In the genomic region with DNA sequence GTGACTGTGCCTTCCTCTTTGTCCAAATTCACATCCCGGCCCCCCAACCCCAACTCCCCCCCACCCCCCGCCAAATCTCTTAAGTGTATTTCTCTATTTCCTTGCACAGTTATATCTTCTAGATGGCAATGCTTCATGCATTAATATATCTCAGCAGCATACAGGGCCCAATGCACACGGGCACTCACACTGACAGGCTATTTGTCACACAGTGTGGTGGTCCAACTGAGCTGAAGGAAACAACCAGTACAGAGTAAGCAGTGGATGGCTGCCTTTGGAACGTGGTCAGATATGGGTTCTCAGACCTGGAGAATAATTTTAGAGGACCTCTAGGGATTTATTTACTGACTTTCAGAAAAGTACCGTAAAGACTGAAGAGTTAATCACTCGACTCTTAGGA, we compare ENCODE assay signal across 8 cellular contexts. TPM values are rescaled to one million over a fixed set of nuclear protein-coding genes. Genes with fewer than 3 reads are reported as not detected.
A peak's percentile ranks its signal among the peaks of the same experiment; 100 is the strongest.
DNase-seq lines count a peak whose midpoint lies in the region; ATAC-seq and TF ChIP-seq lines count a peak whose summit lies in the region.

No MANE protein-coding gene starts in this region.

- DNase-seq in colonic mucosa (no peak), T-helper 17 cell (no peak)

- intact Hi-C loops in colonic mucosa (cut with DNase I): no loop called here

- WGBS in HUES64: 33% methylated on average over 5 of the region's 6 CpGs

- H3K36me3 ChIP-seq in HUES64 (ENCODE audit: insufficient read depth, low read length): peaks cover 10% of the 10 kb centered on the region; the same call in 1 of the 2 replicates
- no peaks in the 10 kb centered on the region for H3K36me3 ChIP-seq in colonic mucosa
- peaks cover 0 to 14% of the 10 kb centered on the region in 2 donors for H3K36me3 ChIP-seq in muscle layer of duodenum (ENCODE audit: control insufficient read depth in 1 of 2, insufficient read depth in 2 of 2, low read length in 2 of 2)

- no peaks in the 10 kb centered on the region for H3K36me3 Mint-ChIP-seq in T-helper 17 cell (ENCODE audit: low read depth)

- no peak overlapping the region for H3K4me3 Mint-ChIP-seq in T-helper 17 cell

- no peak for TF ChIP-seq CTCF in C4-2B (conservative IDR thresholded peaks at IDR 0.05)
- TF ChIP-seq CTCF in colonic mucosa (IDR thresholded peaks at IDR 0.05): no peak

- peaks cover 11% of the 10 kb centered on the region for H3K4me1 ChIP-seq in HUES64 (ENCODE audit: insufficient read depth, low read length)
- H3K4me1 ChIP-seq in colonic mucosa: no peaks in the 10 kb centered on the region
- H3K4me1 ChIP-seq in muscle layer of duodenum (ENCODE audit: control insufficient read depth in 1 of 2, insufficient read depth in 2 of 2, low read length in 2 of 2): peaks cover 11 to 21% of the 10 kb centered on the region in 2 donors

- ATAC-seq in GM21529 (IDR thresholded peaks at IDR 0.05; ENCODE audit: unreplicated experiment) (no peak), GM19023 (IDR thresholded peaks at IDR 0.05; ENCODE audit: unreplicated experiment) (no peak), T-helper 17 cell (no peak), GM19035 (IDR thresholded peaks at IDR 0.05; ENCODE audit: unreplicated experiment) (no peak)

- H3K9ac ChIP-seq in HUES64 (ENCODE audit: low read depth, low read length) (peak overlapping the region; percentile 78), colonic mucosa (ENCODE audit: low read depth in 2 of 2, low read length in 2 of 2) (peak overlapping the region; percentile 60 to 92)

- peaks cover 27% of the 10 kb centered on the region for H3K4me1 Mint-ChIP-seq in T-helper 17 cell

- no peak overlapping the region for H3K27ac Mint-ChIP-seq in T-helper 17 cell

- H3K27ac ChIP-seq in C4-2B: peak overlapping the region; percentile 71
- H3K27ac ChIP-seq in HUES64 (ENCODE audit: low read depth, low read length): no peak overlapping the region
- H3K27ac ChIP-seq in colonic mucosa: peak overlapping the region; percentile 74
- no peak overlapping the region for H3K27ac ChIP-seq in muscle layer of duodenum (ENCODE audit: low read length)

- H3K9me3 ChIP-seq in HUES64 (ENCODE audit: insufficient read depth, low read depth, low read length) (peaks cover 4% of the 10 kb centered on the region; the same call in 1 of the 2 replicates), colonic mucosa (no peaks in the 10 kb centered on the region), muscle layer of duodenum (ENCODE audit: control insufficient read depth in 1 of 2, low read length in 2 of 2) (no peaks in the 10 kb centered on the region), T-helper 17 cell (ENCODE audit: control insufficient read depth, low read length, poor library complexity, severe bottlenecking) (no peaks in the 10 kb centered on the region)

- peaks cover 4% of the 10 kb centered on the region; the same call in 1 of the 2 replicates for H3K27me3 ChIP-seq in HUES64 (ENCODE audit: insufficient read depth, low read length)
- H3K27me3 ChIP-seq in colonic mucosa: no peaks in the 10 kb centered on the region
- no peaks in the 10 kb centered on the region for H3K27me3 ChIP-seq in muscle layer of duodenum (ENCODE audit: low read depth, low read length)

- H3K27me3 Mint-ChIP-seq in T-helper 17 cell: no peaks in the 10 kb centered on the region

- H3K4me3 ChIP-seq in HUES64 (ENCODE audit: low read length): peak overlapping the region; percentile 93
- peak overlapping the region; percentile 90 for H3K4me3 ChIP-seq in colonic mucosa
- peak overlapping the region; percentile 91 to 96 for H3K4me3 ChIP-seq in muscle layer of duodenum (ENCODE audit: low read depth in 1 of 2, low read length in 2 of 2)

RNA-seq across cellular contexts. Expression of gene EXOC1, which starts 0.7 kb away (rescaled TPM):
- 14.8 TPM for polyA plus RNA-seq in HUES64 (2013, experiment 1 of 2)
- 18.1 TPM for polyA plus RNA-seq in HUES64 (2013, experiment 2 of 2)
- total RNA-seq in colonic mucosa (10 to 100 TPM; 28.9 to 31.8 TPM), T-helper 17 cell (10 to 100 TPM; 19.8 to 20.6 TPM)

RNA-seq across cellular contexts. Expression of gene EXOC1L, which starts 34.5 kb away (rescaled TPM):
- polyA plus RNA-seq in HUES64 (2013, experiment 1 of 2): not detected
- polyA plus RNA-seq in HUES64 (2013, experiment 2 of 2): not detected
- total RNA-seq in colonic mucosa (not detected), T-helper 17 cell (not detected)

Comparison
In these comparisons a context has a peak if more than half of its experiments do, and no peak if none do; other contexts are left out.
1. H3K27ac ChIP-seq: peak in C4-2B (single experiment) and colonic mucosa (single experiment); none in HUES64 (single experiment) and muscle layer of duodenum (single experiment).
2. Peak in every context shown above with its lines, with median percentiles within 50 percentile points of each other: H3K4me3 ChIP-seq.